Comparison of ENCODE assay signal across 14 cellular contexts in genomic region chr15:52085289-52085688, GRCh38. TPM values are rescaled to one million over a fixed set of nuclear protein-coding genes. Genes with fewer than 3 reads are reported as not detected.
"Had no signal": no experiment of that assay in that cellular context is flagged by ENCODE, and none has a peak within 500 bp of the region (broad histone marks: within the 10 kb centered on the region; RNA-seq: fewer than 3 reads in every experiment).

No MANE protein-coding gene starts in this region.

- FAIRE-seq: astrocyte, colon had no signal

- H3K4me3 ChIP-seq: lung had no signal

- H3K4me1 Mint-ChIP-seq: WTC11 had no signal

- H3K4me3 Mint-ChIP-seq: activated CD4-positive, alpha-beta T cell treated with anti-CD3 and anti-CD28 coated beads, Interleukin-2, amount 10 ng/mL, durations not matched to agents 24 days and 14 days; activated naive CD4-positive, alpha-beta T cell treated with anti-CD3 and anti-CD28 coated beads for 36 hours; naive B cell; WTC11 had no signal

- H3K27ac ChIP-seq: parathyroid adenoma had no signal

- H3K9ac ChIP-seq: parathyroid adenoma had no signal

- H3K79me2 ChIP-seq: parathyroid adenoma had no signal

- H2AFZ ChIP-seq: parathyroid adenoma had no signal

- H3K4me1 ChIP-seq: parathyroid adenoma had no signal

- H3K27ac Mint-ChIP-seq: activated CD4-positive, alpha-beta T cell treated with anti-CD3 and anti-CD28 coated beads, Interleukin-2, amount 10 ng/mL, durations not matched to agents 24 days and 14 days; activated naive CD4-positive, alpha-beta T cell treated with anti-CD3 and anti-CD28 coated beads for 36 hours; naive B cell; WTC11 had no signal

- ATAC-seq: WTC11 had no signal

- DNase-seq: activated CD4-positive, alpha-beta T cell treated with anti-CD3 and anti-CD28 coated beads, Interleukin-2, amount 10 ng/mL, durations not matched to agents 24 days and 14 days; activated naive CD4-positive, alpha-beta T cell treated with anti-CD3 and anti-CD28 coated beads for 36 hours; hippocampal formation; naive B cell; retina; stimulated activated CD4-positive, alpha-beta T cell treated with anti-CD3 and anti-CD28 coated beads, Interleukin-15, amount 100 ng/mL, for 24 hours had no signal

RNA-seq across cellular contexts. Expression of gene BCL2L10, which starts 27.3 kb away (rescaled TPM):
- total RNA-seq: activated CD4-positive, alpha-beta T cell treated with anti-CD3 and anti-CD28 coated beads, Interleukin-2, amount 10 ng/mL, durations not matched to agents 24 days and 14 days; activated naive CD4-positive, alpha-beta T cell treated with anti-CD3 and anti-CD28 coated beads for 36 hours; astrocyte; cardiac septum; skeletal muscle tissue; urinary bladder had no signal
